ENCODE assay signal across 17 cellular contexts in genomic region chrX:9678215-9678980, GRCh38.
DNase-seq lines count a peak whose midpoint lies in the region; ATAC-seq, FAIRE-seq and TF ChIP-seq lines count a peak whose summit lies in the region.
"Had no signal": no experiment of that assay in that cellular context is flagged by ENCODE, and none has a peak within 500 bp of the region (broad histone marks: within the 10 kb centered on the region; RNA-seq: fewer than 3 reads in every experiment).

No MANE protein-coding gene starts in this region.

- H3K27me3 Mint-ChIP-seq in natural killer cell (ENCODE audit: low read depth in 2 of 2) (no peaks in the 10 kb centered on the region), WTC11 (ENCODE audit: low read depth) (no peaks in the 10 kb centered on the region; the same call in 1 of the 2 replicates)
- H3K27me3 Mint-ChIP-seq: stimulated activated naive CD8-positive, alpha-beta T cell treated with anti-CD3 and anti-CD28 coated beads, Interleukin-15, Interleukin-2, amounts not matched to agents 100 ng/mL and 50 ng/mL, for 24 hours had no signal

- no peaks in the 10 kb centered on the region for H3K79me2 ChIP-seq in OCI-LY3 (ENCODE audit: low read length)
- no peaks in the 10 kb centered on the region for H3K79me2 ChIP-seq in GM12878 (ENCODE audit: control insufficient read depth, insufficient read depth, low read length)
- H3K79me2 ChIP-seq: parathyroid adenoma had no signal

- TF ChIP-seq RAD21 in GM12878 (IDR thresholded peaks at IDR 0.05; ENCODE audit: insufficient read depth, low read depth, low read length) = no peak

- H3K27ac ChIP-seq in OCI-LY3 (ENCODE audit: low read length) (peak overlapping the region; percentile 98; the same call in 1 of the 2 replicates), GM12878 (ENCODE audit: control insufficient read depth, insufficient read depth) (peak overlapping the region; percentile 51; the same call in 1 of the 2 replicates), ascending aorta (no peak overlapping the region)
- H3K27ac ChIP-seq: 22Rv1, parathyroid adenoma had no signal

- H3K4me3 Mint-ChIP-seq in natural killer cell (peak overlapping the region; percentile 7), WTC11 (no peak overlapping the region)
- H3K4me3 Mint-ChIP-seq: stimulated activated naive CD8-positive, alpha-beta T cell treated with anti-CD3 and anti-CD28 coated beads, Interleukin-15, Interleukin-2, amounts not matched to agents 100 ng/mL and 50 ng/mL, for 24 hours had no signal

- H3K36me3 ChIP-seq in OCI-LY3 (replicated peaks; ENCODE audit: low read depth, low read length) (peaks cover 44% of the 10 kb centered on the region), GM12878 (ENCODE audit: control insufficient read depth in 2 of 2, insufficient read depth in 2 of 2, low read length in 1 of 2) (no peaks in the 10 kb centered on the region; a peak in 1 of 4 replicates), ascending aorta (no peaks in the 10 kb centered on the region)

- intact Hi-C loops in GM12878 (cut with micrococcal nuclease; ENCODE audit: unreplicated experiment) = loop anchor here (5.0 kb wide), 1 partner anchor 326 kb away; no protein-coding TSS in a partner anchor
- intact Hi-C loops in natural killer cell (cut with micrococcal nuclease) = no loop called here
- intact Hi-C loops in ascending aorta (cut with DNase I) = no loop called here

- H4K20me1 ChIP-seq in OCI-LY3 (ENCODE audit: insufficient read depth, low read length) = no peaks in the 10 kb centered on the region
- H4K20me1 ChIP-seq in GM12878 (ENCODE audit: control insufficient read depth, insufficient read depth) = no peaks in the 10 kb centered on the region

- H3K36me3 Mint-ChIP-seq in natural killer cell = no peaks in the 10 kb centered on the region
- peaks cover 2% of the 10 kb centered on the region; the same call in 1 of the 2 replicates for H3K36me3 Mint-ChIP-seq in WTC11

- TF ChIP-seq CTCF in OCI-LY3 (IDR thresholded peaks at IDR 0.05; ENCODE audit: low read depth, low read length) (no peak), GM12878 (IDR thresholded peaks at IDR 0.05 in 2 of 3, conservative IDR thresholded peaks at IDR 0.05 in 1 of 3; ENCODE audit: control insufficient read depth in 2 of 3, extremely low read depth in 1 of 3, insufficient read depth in 1 of 3, low read depth in 3 of 3, low read length in 3 of 3) (no peak), natural killer cell (IDR thresholded peaks at IDR 0.05) (no peak), WTC11 (IDR thresholded peaks at IDR 0.05) (no peak), ascending aorta (IDR thresholded peaks at IDR 0.05) (no peak)

- peaks cover 29 to 36% of the 10 kb centered on the region in 2 donors for H3K4me1 Mint-ChIP-seq in natural killer cell
- H3K4me1 Mint-ChIP-seq in WTC11 = peaks cover 10% of the 10 kb centered on the region

- FAIRE-seq in GM12878 (lab: Jason Lieb, UNC) = no peak

- no peaks in the 10 kb centered on the region for H3K9me3 Mint-ChIP-seq in natural killer cell
- 0 out of 2 replicates have a peak, but pooled peaks cover 4% of the 10 kb centered on the region for H3K9me3 Mint-ChIP-seq in WTC11
- H3K9me3 Mint-ChIP-seq: stimulated activated naive CD8-positive, alpha-beta T cell treated with anti-CD3 and anti-CD28 coated beads, Interleukin-15, Interleukin-2, amounts not matched to agents 100 ng/mL and 50 ng/mL, for 24 hours had no signal

- H3K4me1 ChIP-seq in OCI-LY3 (ENCODE audit: low read length) = peaks cover 23% of the 10 kb centered on the region
- H3K4me1 ChIP-seq in GM12878 (ENCODE audit: control insufficient read depth, insufficient read depth, low read length) = peaks cover 6% of the 10 kb centered on the region
- H3K4me1 ChIP-seq in ascending aorta = no peaks in the 10 kb centered on the region
- H3K4me1 ChIP-seq: parathyroid adenoma had no signal

- CTCF ChIA-PET in GM12878 (lab: Yijun Ruan, JAX) = no interaction called here
- CTCF ChIA-PET in WTC11 (lab: Charles Lee) = no interaction called here

- H3K9ac ChIP-seq in OCI-LY3 (ENCODE audit: low read length) (no peak overlapping the region), GM12878 (ENCODE audit: control insufficient read depth, insufficient read depth, low read length) (no peak overlapping the region)
- H3K9ac ChIP-seq: parathyroid adenoma had no signal

- H3K4me3 ChIP-seq in OCI-LY3 (ENCODE audit: low read length) = 0 out of 2 replicates have a peak overlapping the region, but pooled peaks have one; percentile 19
- H3K4me3 ChIP-seq in GM12878 = no peak overlapping the region
- no peak overlapping the region for H3K4me3 ChIP-seq in ascending aorta

- DNase-seq in NCI-H748 (lab: John Stamatoyannopoulos, UW; ENCODE audit: unreplicated experiment) (peak; percentile 4), NCI-H748 treated with DMSO at 0.1 percent for 48 hours (lab: John Stamatoyannopoulos, UW) (no peak), GM12878 (ENCODE audit: low read depth, low spot score) (no peak), natural killer cell (no peak), HUDEP-2 (lab: John Stamatoyannopoulos, UW; ENCODE audit: unreplicated experiment in 76 of 76) (no peak), WTC11 (ENCODE audit: low spot score) (no peak), ascending aorta (ENCODE audit: low spot score in 2 of 2) (no peak)
- DNase-seq: Karpas-422; NCI-H1092 treated with DMSO at 0.1 percent for 48 hours; NCI-H510A treated with DMSO at 0.1 percent for 48 hours; Right ventricle myocardium superior; stimulated activated CD4-positive, alpha-beta T cell treated with anti-CD3 and anti-CD28 coated beads, Interleukin-1b, Interleukin-23, amount 100 ng/mL, for 48 hours; trophoblast cell had no signal

- H3K4me2 ChIP-seq in OCI-LY3 (ENCODE audit: low read length) (peak overlapping the region; percentile 41; the same call in 1 of the 2 replicates), GM12878 (ENCODE audit: control insufficient read depth, insufficient read depth) (peak overlapping the region; percentile 7; the same call in 1 of the 2 replicates)

- H3K9me3 ChIP-seq in OCI-LY3 (ENCODE audit: insufficient read depth, low read length) (peaks cover 24% of the 10 kb centered on the region; the same call in 1 of the 2 replicates), GM12878 (replicated peaks; ENCODE audit: control insufficient read depth, insufficient read depth, low read length) (peaks cover 11% of the 10 kb centered on the region; the same call in 2 of the 3 replicates), ascending aorta (no peaks in the 10 kb centered on the region)

- no peak for TF ChIP-seq POLR2A in GM12878 (IDR thresholded peaks at IDR 0.05; ENCODE audit: low read depth, low read length)

- ATAC-seq in GM12878 (no peak), natural killer cell (no peak), WTC11 (no peak)

- TF ChIP-seq EP300 in GM12878 (IDR thresholded peaks at IDR 0.05; ENCODE audit: borderline replicate concordance in 1 of 2, control insufficient read depth in 1 of 2, low read depth in 2 of 2, low read length in 2 of 2) = no peak

- 83% methylated on average over 3 of the region's 3 CpGs for WGBS in GM12878 (ENCODE audit: insufficient coverage, insufficient replicate concordance, low lambda C conversion rate, missing lambda C conversion rate)

- H2AFZ ChIP-seq in OCI-LY3 (ENCODE audit: low read depth, low read length) = no peak overlapping the region
- no peak overlapping the region for H2AFZ ChIP-seq in GM12878 (ENCODE audit: control insufficient read depth, low read depth, low read length)
- H2AFZ ChIP-seq: parathyroid adenoma had no signal

- in situ Hi-C loops in GM12878 (cut with MboI) = no loop called here

- SMC1A ChIA-PET in GM12878 (lab: Charles Lee; ENCODE audit: uncharacterized antibody, unreplicated experiment) = interaction anchor here (0.5 to 1.3 kb wide), 3 partner anchors 8 to 37 kb away, joined by 3 read pairs; no protein-coding TSS in a partner anchor

- RAD21 ChIA-PET in GM12878 (lab: Charles Lee; ENCODE audit: unreplicated experiment) = interaction anchor here (0.6 kb wide), 1 partner anchor 325 kb away, joined by 3 read pairs; no protein-coding TSS in a partner anchor

- BruUV-seq in GM12878 (replicated peaks; lab: Mats Ljungman, UMichigan) = no TSS peak

- H3K27me3 ChIP-seq in OCI-LY3 (ENCODE audit: low read depth, low read length) (no peaks in the 10 kb centered on the region), GM12878 (replicated peaks in 1 of 2; ENCODE audit: control insufficient read depth in 2 of 2, insufficient read depth in 2 of 2, low read length in 1 of 2) (no peaks in the 10 kb centered on the region), ascending aorta (no peaks in the 10 kb centered on the region)

- H3K27ac Mint-ChIP-seq in natural killer cell (peak overlapping the region; percentile 79 to 91), WTC11 (no peak overlapping the region)

- POLR2A ChIA-PET in GM12878 (lab: Charles Lee) = no interaction called here
- POLR2A ChIA-PET in WTC11 (lab: Charles Lee) = no interaction called here

TF ChIP-seq in GM12878, 131 proteins besides CTCF, POLR2A, EP300 and RAD21 (continues in another document):
- TF ChIP-seq SREBF1 (IDR thresholded peaks at IDR 0.05; ENCODE audit: low read length) = no peak

TF ChIP-seq in WTC11, 78 proteins besides CTCF, POLR2A, EP300 and RAD21 (continues in another document):
- TF ChIP-seq FOXP4 (CRISPR knock-in tag; IDR thresholded peaks at IDR 0.05) (no peak), ZNF121 (CRISPR knock-in tag; IDR thresholded peaks at IDR 0.05) (no peak)

Comparison
In these comparisons a context has a peak if more than half of its experiments do, and no peak if none do; other contexts are left out.
1. H3K27ac ChIP-seq: peak in OCI-LY3 (single experiment) and GM12878 (single experiment); none in ascending aorta (0 of 2).